In genomic region chr11:125621995-125622394, GRCh38 we compare ENCODE assay signal across 1 cellular context.
TF ChIP-seq lines count a peak whose summit lies in the region.

No MANE protein-coding gene starts in this region.

TF ChIP-seq in SK-N-SH treated with all-trans-retinoic acid at 6 μM for 48 hours, 23 proteins besides CTCF, POLR2A, EP300 and RAD21 (continued from another document):
- TF ChIP-seq TSHZ2 (CRISPR knock-in tag; IDR thresholded peaks at IDR 0.05) (no peak), BACH2 (CRISPR knock-in tag; IDR thresholded peaks at IDR 0.05; ENCODE audit: borderline replicate concordance) (no peak), ZNF70 (CRISPR knock-in tag; IDR thresholded peaks at IDR 0.05) (no peak), TCF4 (CRISPR knock-in tag; IDR thresholded peaks at IDR 0.05; ENCODE audit: borderline replicate concordance) (no peak), CREB5 (CRISPR knock-in tag; IDR thresholded peaks at IDR 0.05; ENCODE audit: low read depth) (no peak), RARB (CRISPR knock-in tag; IDR thresholded peaks at IDR 0.05) (no peak), CSDC2 (CRISPR knock-in tag; IDR thresholded peaks at IDR 0.05) (no peak), CSRNP3 (CRISPR knock-in tag; IDR thresholded peaks at IDR 0.05) (no peak), ZFP3 (CRISPR knock-in tag; IDR thresholded peaks at IDR 0.05) (no peak)
